Comparison of ENCODE assay signal across 10 cellular contexts in genomic region chr16:84507011-84507982, GRCh38. TPM values are rescaled to one million over a fixed set of nuclear protein-coding genes. Genes with fewer than 3 reads are reported as not detected.
DNase-seq lines count a peak whose midpoint lies in the region; ATAC-seq and TF ChIP-seq lines count a peak whose summit lies in the region.
"Had no signal": no experiment of that assay in that cellular context is flagged by ENCODE, and none has a peak within 500 bp of the region (broad histone marks: within the 10 kb centered on the region; RNA-seq: fewer than 3 reads in every experiment).

No MANE protein-coding gene starts in this region.

- POLR2A ChIA-PET in activated CD4-positive, alpha-beta T cell treated with anti-CD3 and anti-CD28 coated beads, Interleukin-2, amount 10 ng/mL, durations not matched to agents 7 days and 5 days (lab: Charles Lee), result interaction anchor here (1.4 kb wide), 1 partner anchor 8 kb away, joined by 5 read pairs; no protein-coding TSS in a partner anchor
- POLR2A ChIA-PET in HEK293T (lab: Yijun Ruan, JAX), result interaction anchor here (1.5 kb wide), 1 partner anchor 110 kb away, joined by 3 read pairs; no protein-coding TSS in a partner anchor

- peaks cover 3% of the 10 kb centered on the region for H3K36me3 Mint-ChIP-seq in activated CD4-positive, alpha-beta T cell treated with anti-CD3 and anti-CD28 coated beads, Interleukin-2, amount 10 ng/mL, durations not matched to agents 7 days and 5 days (ENCODE audit: low read depth)
- no peaks in the 10 kb centered on the region for H3K36me3 Mint-ChIP-seq in activated T-cell treated with anti-CD3 and anti-CD28 coated beads, Interleukin-2, amount 50 U/mL, for 4 hours (ENCODE audit: insufficient read depth)
- no peaks in the 10 kb centered on the region for H3K36me3 Mint-ChIP-seq in neural crest cell (ENCODE audit: low read depth)

- in situ Hi-C loops in KBM-7 (cut with MboI; ENCODE audit: low pct_unique_long_range_greater_than_20kb, low sequenced_read_pairs), result loop anchor here (25.0 kb wide), 2 partner anchors 205 to 455 kb away; no protein-coding TSS in a partner anchor

- peak overlapping the region; percentile 41 for H3K4me3 Mint-ChIP-seq in activated CD4-positive, alpha-beta T cell treated with anti-CD3 and anti-CD28 coated beads, Interleukin-2, amount 10 ng/mL, durations not matched to agents 7 days and 5 days
- peak overlapping the region; percentile 70 for H3K4me3 Mint-ChIP-seq in activated T-cell treated with anti-CD3 and anti-CD28 coated beads, Interleukin-2, amount 50 U/mL, for 4 hours
- H3K4me3 Mint-ChIP-seq in neural crest cell, result no peak overlapping the region
- H3K4me3 Mint-ChIP-seq: H9 had no signal

- CTCF ChIA-PET in activated CD4-positive, alpha-beta T cell treated with anti-CD3 and anti-CD28 coated beads, Interleukin-2, amount 10 ng/mL, durations not matched to agents 7 days and 5 days (lab: Charles Lee), result interaction anchor here (0.6 to 4.0 kb wide), 19 partner anchors 7 to 445 kb away, joined by 3 to 20 read pairs (median 5); partner anchors contain the start of gene COTL1
- CTCF ChIA-PET in HEK293T (lab: Yijun Ruan, JAX), result interaction anchor here (0.7 to 9.2 kb wide), 10 partner anchors 10 to 517 kb away, joined by 3 to 49 read pairs (median 4); no protein-coding TSS in a partner anchor

- peaks cover 4% of the 10 kb centered on the region for H3K27me3 Mint-ChIP-seq in activated CD4-positive, alpha-beta T cell treated with anti-CD3 and anti-CD28 coated beads, Interleukin-2, amount 10 ng/mL, durations not matched to agents 7 days and 5 days
- H3K27me3 Mint-ChIP-seq in activated T-cell treated with anti-CD3 and anti-CD28 coated beads, Interleukin-2, amount 50 U/mL, for 4 hours (ENCODE audit: low read depth), result no peaks in the 10 kb centered on the region
- H3K27me3 Mint-ChIP-seq in neural crest cell (ENCODE audit: low read depth), result no peaks in the 10 kb centered on the region

- no peak for TF ChIP-seq CTCF in neural crest cell (conservative IDR thresholded peaks at IDR 0.05)

- ATAC-seq in activated T-cell treated with anti-CD3 and anti-CD28 coated beads, Interleukin-2, amount 50 U/mL, for 4 hours, result no peak

- H3K9me3 Mint-ChIP-seq in activated CD4-positive, alpha-beta T cell treated with anti-CD3 and anti-CD28 coated beads, Interleukin-2, amount 10 ng/mL, durations not matched to agents 7 days and 5 days, result no peaks in the 10 kb centered on the region
- H3K9me3 Mint-ChIP-seq in activated T-cell treated with anti-CD3 and anti-CD28 coated beads, Interleukin-2, amount 50 U/mL, for 4 hours, result no peaks in the 10 kb centered on the region
- no peaks in the 10 kb centered on the region for H3K9me3 Mint-ChIP-seq in neural crest cell
- H3K9me3 Mint-ChIP-seq: H9 had no signal

- peak overlapping the region; percentile 91 for H3K27ac Mint-ChIP-seq in activated CD4-positive, alpha-beta T cell treated with anti-CD3 and anti-CD28 coated beads, Interleukin-2, amount 10 ng/mL, durations not matched to agents 7 days and 5 days
- peak overlapping the region; percentile 50 for H3K27ac Mint-ChIP-seq in neural crest cell (ENCODE audit: unreplicated experiment)

- H3K4me1 Mint-ChIP-seq in activated CD4-positive, alpha-beta T cell treated with anti-CD3 and anti-CD28 coated beads, Interleukin-2, amount 10 ng/mL, durations not matched to agents 7 days and 5 days, result peaks cover 81% of the 10 kb centered on the region
- peaks cover 61% of the 10 kb centered on the region for H3K4me1 Mint-ChIP-seq in activated T-cell treated with anti-CD3 and anti-CD28 coated beads, Interleukin-2, amount 50 U/mL, for 4 hours (ENCODE audit: low read depth)
- peaks cover 63% of the 10 kb centered on the region for H3K4me1 Mint-ChIP-seq in neural crest cell

- DNase-seq in activated CD4-positive, alpha-beta T cell treated with anti-CD3 and anti-CD28 coated beads, Interleukin-2, amount 10 ng/mL, durations not matched to agents 7 days and 5 days, result peak; percentile 40
- no peak for DNase-seq in activated CD4-positive, alpha-beta T cell treated with anti-CD3 and anti-CD28 coated beads, Interleukin-2, amount 50 U/mL, for 4 hours
- DNase-seq in KBM-7 (peak; percentile 73), neural crest cell (ENCODE audit: low read depth, low spot score) (no peak), HEK293T (ENCODE audit: extremely low spot score) (no peak), occipital lobe (lab: John Stamatoyannopoulos, UW) (no peak), NCI-H1105 (lab: John Stamatoyannopoulos, UW) (no peak)
- DNase-seq in activated T-cell treated with anti-CD3 and anti-CD28 coated beads, Interleukin-2, amount 50 U/mL, for 4 hours, result no peak
- DNase-seq: T1000 had no signal

TF ChIP-seq in HEK293T, 16 proteins besides CTCF, POLR2A, EP300 and RAD21:
- TF ChIP-seq FOXM1 (IDR thresholded peaks at IDR 0.05; ENCODE audit: borderline replicate concordance), result no peak
- TF ChIP-seq NFRKB (IDR thresholded peaks at IDR 0.05), result no peak
- TF ChIP-seq FOXK2 (IDR thresholded peaks at IDR 0.05), result no peak
- no peak for TF ChIP-seq ARNT (IDR thresholded peaks at IDR 0.05)
- TF ChIP-seq CTBP1 (IDR thresholded peaks at IDR 0.05; ENCODE audit: borderline replicate concordance), result no peak
- TF ChIP-seq PKNOX1 (IDR thresholded peaks at IDR 0.05), result no peak
- no peak for TF ChIP-seq TARDBP (IDR thresholded peaks at IDR 0.05)
- no peak for TF ChIP-seq SUZ12 (IDR thresholded peaks at IDR 0.05)
- TF ChIP-seq BHLHE40 (IDR thresholded peaks at IDR 0.05; ENCODE audit: borderline replicate concordance), result no peak
- no peak for TF ChIP-seq FOXA1 (IDR thresholded peaks at IDR 0.05)
- TF ChIP-seq L3MBTL2 (conservative IDR thresholded peaks at IDR 0.05), result no peak
- TF ChIP-seq HDGF (IDR thresholded peaks at IDR 0.05; ENCODE audit: borderline replicate concordance), result no peak
- TF ChIP-seq ZNF384 (IDR thresholded peaks at IDR 0.05), result no peak

RNA-seq across cellular contexts. Expression of gene MEAK7, which starts 2.8 kb away (rescaled TPM):
- 1 to 10 TPM; 8.8 to 10.0 TPM for total RNA-seq in activated CD4-positive, alpha-beta T cell treated with anti-CD3 and anti-CD28 coated beads, Interleukin-2, amount 10 ng/mL, durations not matched to agents 7 days and 5 days
- total RNA-seq in activated T-cell treated with anti-CD3 and anti-CD28 coated beads, Interleukin-2, amount 50 U/mL, for 4 hours, result 1 to 10 TPM; 2.2 to 2.7 (median 2.4) TPM
- total RNA-seq in neural crest cell (29.5 and 30.8 TPM in 2 replicates), occipital lobe (12.8 TPM)

Comparison
In these comparisons a context has a peak if more than half of its experiments do, and no peak if none do; other contexts are left out.
1. DNase-seq: peak in activated CD4-positive, alpha-beta T cell treated with anti-CD3 and anti-CD28 coated beads, Interleukin-2, amount 10 ng/mL, durations not matched to agents 7 days and 5 days (single experiment) and KBM-7 (single experiment); none in activated CD4-positive, alpha-beta T cell treated with anti-CD3 and anti-CD28 coated beads, Interleukin-2, amount 50 U/mL, for 4 hours (0 of 2), activated T-cell treated with anti-CD3 and anti-CD28 coated beads, Interleukin-2, amount 50 U/mL, for 4 hours (single experiment), neural crest cell (single experiment), HEK293T (single experiment), occipital lobe (single experiment) and NCI-H1105 (single experiment).